ENCODE assay signal across 8 cellular contexts in genomic region chr7:20407585-20408466, GRCh38.
A peak's percentile ranks its signal among the peaks of the same experiment; 100 is the strongest.
DNase-seq lines count a peak whose midpoint lies in the region; ATAC-seq, FAIRE-seq and TF ChIP-seq lines count a peak whose summit lies in the region.

No MANE protein-coding gene starts in this region.

- TF ChIP-seq POLR2A in erythroblast (IDR thresholded peaks at IDR 0.05; ENCODE audit: low read length) = no peak

- ATAC-seq in omental fat pad (ENCODE audit: low FRiP score) (peak; percentile 92), GM18520 (IDR thresholded peaks at IDR 0.05; ENCODE audit: unreplicated experiment) (no peak), HG03097 (IDR thresholded peaks at IDR 0.05; ENCODE audit: low FRiP score, unreplicated experiment) (no peak)

- H3K27ac ChIP-seq in epithelial cell of prostate = peak overlapping the region; percentile 80

- DNase-seq in DMS79 (lab: John Stamatoyannopoulos, UW) = peak; percentile 97
- peak; percentile 99 for DNase-seq in NCI-H226
- no peak for DNase-seq in epithelial cell of prostate (ENCODE audit: low read depth, low spot score)
- peak; percentile 27 for DNase-seq in omental fat pad (ENCODE audit: low spot score)
- no peak for DNase-seq in GM19239 (ENCODE audit: insufficient read length, low spot score)
- no peak for DNase-seq in erythroblast (lab: John Stamatoyannopoulos, UW)

- FAIRE-seq in GM19239 (lab: Jason Lieb, UNC) = no peak

- TF ChIP-seq CTCF in omental fat pad (IDR thresholded peaks at IDR 0.05) = no peak

Comparison
In these comparisons a context has a peak if more than half of its experiments do, and no peak if none do; other contexts are left out.
1. DNase-seq: peak in DMS79 (single experiment), NCI-H226 (single experiment) and omental fat pad (single experiment); none in epithelial cell of prostate (single experiment), GM19239 (single experiment) and erythroblast (0 of 2).